ENCODE assay signal across 8 cellular contexts in the genomic region with DNA sequence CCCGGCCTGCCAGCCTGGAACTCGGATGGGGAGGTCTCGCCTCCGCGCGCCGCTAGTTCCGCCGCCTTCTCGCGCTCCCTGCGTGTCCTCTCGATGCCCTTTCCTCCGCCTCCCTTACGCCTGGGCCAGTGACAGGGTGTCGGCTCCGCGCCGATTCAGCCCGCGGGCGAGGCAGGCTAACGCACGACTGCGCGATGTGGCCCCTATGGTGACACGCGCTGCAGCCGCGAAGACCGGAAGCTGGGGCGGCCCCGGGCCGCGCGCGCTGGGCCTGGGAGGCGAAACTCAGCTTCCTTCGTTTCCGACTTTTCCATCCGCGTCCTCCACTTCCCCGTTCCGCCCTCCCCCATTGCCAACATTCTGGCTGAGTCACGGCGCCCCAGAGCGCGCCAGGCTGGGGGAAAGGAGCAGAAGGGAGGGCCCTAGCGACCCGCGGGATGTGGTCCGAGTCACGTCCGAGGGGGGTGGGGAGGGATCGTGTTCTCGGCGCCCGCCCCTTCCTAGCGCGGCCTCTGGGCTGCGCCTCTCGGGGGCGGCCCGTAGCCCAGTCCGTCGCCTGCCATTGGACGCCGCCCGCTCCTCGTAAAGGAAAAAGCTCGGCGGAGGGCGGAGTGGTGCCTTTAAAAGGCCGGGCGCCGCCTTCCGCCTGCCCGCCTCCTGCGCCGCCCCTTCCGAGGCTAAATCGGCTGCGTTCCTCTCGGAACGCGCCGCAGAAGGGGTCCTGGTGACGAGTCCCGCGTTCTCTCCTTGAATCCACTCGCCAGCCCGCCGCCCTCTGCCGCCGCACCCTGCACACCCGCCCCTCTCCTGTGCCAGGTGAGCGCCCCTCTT. TPM values are rescaled to one million over a fixed set of nuclear protein-coding genes. Genes with fewer than 3 reads are reported as not detected.
A peak's percentile ranks its signal among the peaks of the same experiment; 100 is the strongest.
DNase-seq lines count a peak whose midpoint lies in the region; ATAC-seq and TF ChIP-seq lines count a peak whose summit lies in the region.

A gene (plus strand): TSS at position 649 of the 831 bp plus-strand sequence. CDS start 1,138 bp downstream, outside the sequence.

- DNase-seq in NCI-H82 (lab: John Stamatoyannopoulos, UW) (peak; percentile 98), dermis microvascular lymphatic vessel endothelial cell (ENCODE audit: low read depth in 2 of 2) (peak; percentile 95 to 99), right lobe of liver (peak; percentile 99 to 100 (median 99))
- DNase-seq in activated CD4-positive, alpha-beta T cell treated with anti-CD3 and anti-CD28 coated beads, Interleukin-2, amount 50 U/mL, for 48 hours, result peak; percentile 99
- DNase-seq in stimulated activated CD4-positive, alpha-beta T cell treated with anti-CD3 and anti-CD28 coated beads, Interleukin-4, amount 100 ng/mL, for 4 hours, result peak; percentile 93 to 96

- H3K36me3 ChIP-seq in right lobe of liver, result peaks cover 10 to 32% (median 21%) of the 10 kb centered on the region in 4 donors

- peak within 1 kb of the TSS; percentile 92 to 97 (median 94) for H3K4me3 ChIP-seq in right lobe of liver

- 0% methylated on average over 11 of the region's 97 CpGs for WGBS in right lobe of liver (ENCODE audit: insufficient coverage, low coverage, low lambda C conversion rate, missing lambda C conversion rate)

- no peaks in the 10 kb centered on the region for H3K9me3 ChIP-seq in right lobe of liver

- peak within 1 kb of the TSS; percentile 98 for H3K27ac ChIP-seq in C4-2B
- peak within 1 kb of the TSS; percentile 93 to 100 (median 99) for H3K27ac ChIP-seq in right lobe of liver

- no peaks in the 10 kb centered on the region for H3K27me3 ChIP-seq in right lobe of liver

- peak; percentile 71 for ATAC-seq in GM19395 (IDR thresholded peaks at IDR 0.05; ENCODE audit: unreplicated experiment)
- ATAC-seq in HG03565 (IDR thresholded peaks at IDR 0.05; ENCODE audit: unreplicated experiment), result peak; percentile 60
- ATAC-seq in right lobe of liver, result peak; percentile 84 to 94 (median 89)

- peak; percentile 97 for TF ChIP-seq POLR2A in right lobe of liver (IDR thresholded peaks at IDR 0.05)

- TF ChIP-seq CTCF in C4-2B (conservative IDR thresholded peaks at IDR 0.05) (no peak), right lobe of liver (IDR thresholded peaks at IDR 0.05) (peak in 1 of 4 donors; percentile 18)

- intact Hi-C loops in right lobe of liver (cut with DNase I), result no loop called here

- peaks cover 0 to 32% (median 7%) of the 10 kb centered on the region in 4 donors for H3K4me1 ChIP-seq in right lobe of liver

RNA-seq across cellular contexts. Expression of the gene that starts here (rescaled TPM):
- total RNA-seq in dermis microvascular lymphatic vessel endothelial cell, result 225 and 318 TPM in 2 replicates
- total RNA-seq in right lobe of liver, result 100 to 1,000 TPM; 113 to 580 (median 345) TPM

Comparison
In these comparisons a context has a peak if more than half of its experiments do, and no peak if none do; other contexts are left out.
1. Peak in every context shown above with its lines: DNase-seq, ATAC-seq, H3K4me3 ChIP-seq and H3K27ac ChIP-seq.